19 cellular contexts compared by ENCODE assay signal in genomic region chr19:40622773-40623075, GRCh38. TPM values are rescaled to one million over a fixed set of nuclear protein-coding genes. Genes with fewer than 3 reads are reported as not detected.
DNase-seq lines count a peak whose midpoint lies in the region; ATAC-seq and TF ChIP-seq lines count a peak whose summit lies in the region.
"Had no signal": no experiment of that assay in that cellular context is flagged by ENCODE, and none has a peak within 500 bp of the region (broad histone marks: within the 10 kb centered on the region; RNA-seq: fewer than 3 reads in every experiment).

No MANE protein-coding gene starts in this region.

- H3K36me3 ChIP-seq in endodermal cell (ENCODE audit: control insufficient read depth, insufficient read depth, low read length) (peaks cover 41% of the 10 kb centered on the region), osteoblast (ENCODE audit: insufficient read depth, low read length) (peaks cover 41% of the 10 kb centered on the region), sigmoid colon (peaks cover 0 to 63% (median 2%) of the 10 kb centered on the region in 4 donors)

- TF ChIP-seq CTCF in RWPE1 (conservative IDR thresholded peaks at IDR 0.05; ENCODE audit: low read depth): no peak
- no peak for TF ChIP-seq CTCF in endodermal cell (conservative IDR thresholded peaks at IDR 0.05)
- TF ChIP-seq CTCF in osteoblast (IDR thresholded peaks at IDR 0.05; ENCODE audit: extremely low read depth, low read depth, low read length): no peak
- TF ChIP-seq CTCF in sigmoid colon (IDR thresholded peaks at IDR 0.05): no peak

- H2AFZ ChIP-seq in osteoblast (ENCODE audit: low read length): no peak overlapping the region
- H2AFZ ChIP-seq: GM23338 had no signal

- intact Hi-C loops in sigmoid colon (cut with DNase I): no loop called here

- H3K27ac Mint-ChIP-seq in activated naive CD4-positive, alpha-beta T cell treated with anti-CD3 and anti-CD28 coated beads, Interleukin-2, amount 50 U/mL, for 24 hours: peak overlapping the region; percentile 68
- H3K27ac Mint-ChIP-seq in endodermal cell: peak overlapping the region; percentile 96

- H3K4me2 ChIP-seq in osteoblast (ENCODE audit: insufficient read depth, low read length): no peak overlapping the region
- H3K4me2 ChIP-seq: KMS-11 had no signal

- H3K9me3 ChIP-seq in endodermal cell (ENCODE audit: control insufficient read depth, low read length): no peaks in the 10 kb centered on the region
- H3K9me3 ChIP-seq in osteoblast (ENCODE audit: low read depth, low read length): no peaks in the 10 kb centered on the region
- no peaks in the 10 kb centered on the region for H3K9me3 ChIP-seq in sigmoid colon
- H3K9me3 ChIP-seq: MG63, SJSA1 had no signal

- 92 to 100% methylated on average over 2 to 7 of the region's 7 CpGs for WGBS in endodermal cell (ENCODE audit: insufficient coverage in 1 of 2, insufficient read length in 1 of 2), 2 experiments
- WGBS in sigmoid colon, 2 donors: 92 to 95% methylated on average over 7 of the region's 7 CpGs

- H3K27ac ChIP-seq in RWPE1: peak overlapping the region; percentile 47
- H3K27ac ChIP-seq in endodermal cell (ENCODE audit: low read depth, low read length): no peak overlapping the region
- no peak overlapping the region for H3K27ac ChIP-seq in osteoblast (ENCODE audit: low read depth, low read length)
- peak overlapping the region in 1 of 4 donors; percentile 32 for H3K27ac ChIP-seq in sigmoid colon
- H3K27ac ChIP-seq: C4-2B, HL-60, KMS-11, SJSA1 had no signal

- H3K4me3 Mint-ChIP-seq in activated naive CD4-positive, alpha-beta T cell treated with anti-CD3 and anti-CD28 coated beads, Interleukin-2, amount 50 U/mL, for 24 hours: no peak overlapping the region
- no peak overlapping the region for H3K4me3 Mint-ChIP-seq in endodermal cell

- H3K9me3 Mint-ChIP-seq in activated naive CD4-positive, alpha-beta T cell treated with anti-CD3 and anti-CD28 coated beads, Interleukin-2, amount 50 U/mL, for 24 hours: no peaks in the 10 kb centered on the region
- no peaks in the 10 kb centered on the region for H3K9me3 Mint-ChIP-seq in endodermal cell
- H3K9me3 Mint-ChIP-seq: GM23338 had no signal

- CTCF ChIA-PET in RWPE1 (lab: Yijun Ruan, JAX): interaction anchor here (0.8 kb wide), 1 partner anchor 12 kb away, joined by 5 read pairs; no protein-coding TSS in a partner anchor

- no peak overlapping the region for H3K4me3 ChIP-seq in endodermal cell (ENCODE audit: low read length)
- no peak overlapping the region for H3K4me3 ChIP-seq in osteoblast (ENCODE audit: insufficient read depth, low read length)
- no peak overlapping the region for H3K4me3 ChIP-seq in sigmoid colon
- H3K4me3 ChIP-seq: MG63, SJSA1 had no signal

- H3K79me2 ChIP-seq in osteoblast (ENCODE audit: insufficient read depth, low read length): no peaks in the 10 kb centered on the region

- peaks cover 24% of the 10 kb centered on the region for H3K36me3 Mint-ChIP-seq in activated naive CD4-positive, alpha-beta T cell treated with anti-CD3 and anti-CD28 coated beads, Interleukin-2, amount 50 U/mL, for 24 hours
- H3K36me3 Mint-ChIP-seq in endodermal cell (ENCODE audit: low read depth): peaks cover 65% of the 10 kb centered on the region

- H3K4me1 ChIP-seq in endodermal cell (ENCODE audit: control insufficient read depth, insufficient read depth, low read length) (no peaks in the 10 kb centered on the region), osteoblast (ENCODE audit: insufficient read depth, low read length) (no peaks in the 10 kb centered on the region), sigmoid colon (peaks cover 0 to 4% (median 0%) of the 10 kb centered on the region in 4 donors)

- no peak for TF ChIP-seq POLR2A in sigmoid colon (IDR thresholded peaks at IDR 0.05)

- POLR2A ChIA-PET in RWPE1 (lab: Yijun Ruan, JAX; ENCODE audit: low non-redundant PET): no interaction called here

- no peak overlapping the region for H3K9ac ChIP-seq in endodermal cell (ENCODE audit: extremely low read depth, low read length, poor library complexity, severe bottlenecking)
- H3K9ac ChIP-seq: KMS-11 had no signal

- peaks cover 22% of the 10 kb centered on the region for H3K4me1 Mint-ChIP-seq in activated naive CD4-positive, alpha-beta T cell treated with anti-CD3 and anti-CD28 coated beads, Interleukin-2, amount 50 U/mL, for 24 hours
- peaks cover 18% of the 10 kb centered on the region for H3K4me1 Mint-ChIP-seq in endodermal cell

- H3K27me3 Mint-ChIP-seq in activated naive CD4-positive, alpha-beta T cell treated with anti-CD3 and anti-CD28 coated beads, Interleukin-2, amount 50 U/mL, for 24 hours: no peaks in the 10 kb centered on the region
- H3K27me3 Mint-ChIP-seq in endodermal cell (ENCODE audit: insufficient read depth): no peaks in the 10 kb centered on the region

- no peak for ATAC-seq in GM18873 (IDR thresholded peaks at IDR 0.05; ENCODE audit: low FRiP score, unreplicated experiment)

- DNase-seq in activated naive CD4-positive, alpha-beta T cell treated with anti-CD3 and anti-CD28 coated beads, Interleukin-2, amount 50 U/mL, for 16 hours: no peak
- no peak for DNase-seq in RWPE1 (ENCODE audit: low spot score)
- no peak for DNase-seq in endodermal cell
- DNase-seq in osteoblast (ENCODE audit: insufficient read length, low spot score, missing footprints): peak; percentile 72
- DNase-seq in sigmoid colon: no peak
- no peak for DNase-seq in NCI-H524 treated with DMSO at 0.1 percent for 48 hours (lab: John Stamatoyannopoulos, UW)
- DNase-seq: COR-L47, MG63, NCI-H1105 treated with DMSO at 0.1 percent for 48 hours, NCI-H187 treated with DMSO at 0.1 percent for 48 hours, NCI-H2171 treated with DMSO at 0.1 percent for 48 hours, NCI-H510A had no signal

- H4K20me1 ChIP-seq in osteoblast (ENCODE audit: insufficient read depth, low read length): peaks cover 2% of the 10 kb centered on the region

- no peak for TF ChIP-seq EP300 in sigmoid colon (IDR thresholded peaks at IDR 0.05)

- H3K27me3 ChIP-seq in endodermal cell (ENCODE audit: control insufficient read depth, insufficient read depth, low read length, poor library complexity, severe bottlenecking) (no peaks in the 10 kb centered on the region), osteoblast (ENCODE audit: insufficient read depth, low read length) (no peaks in the 10 kb centered on the region), sigmoid colon (no peaks in the 10 kb centered on the region)
- H3K27me3 ChIP-seq: MG63, SJSA1 had no signal

RNA-seq across cellular contexts. Expression of gene LTBP4, which starts 21.6 kb away (rescaled TPM):
- 100 to 1,000 TPM; 104 to 133 TPM for total RNA-seq in endodermal cell
- polyA plus RNA-seq in endodermal cell (2013, experiment 1 of 2): 219 TPM
- 194 TPM for polyA plus RNA-seq in endodermal cell (2013, experiment 2 of 2)
- total RNA-seq in osteoblast: 13.6 and 16.6 TPM in 2 replicates
- 100 to 1,000 TPM; 107 to 206 (median 176) TPM for total RNA-seq in sigmoid colon
- 100 to 1,000 TPM in 1 of 3 donors, 10 to 100 TPM in 2; 31.9 to 118 (median 41.4) TPM for polyA plus RNA-seq in sigmoid colon

RNA-seq across cellular contexts. Expression of gene SHKBP1, which starts 46.1 kb away (rescaled TPM):
- total RNA-seq in endodermal cell (100 to 1,000 TPM; 110 TPM), osteoblast (16.3 and 18.9 TPM in 2 replicates), sigmoid colon (10 to 100 TPM; 15.9 to 36.3 (median 33.8) TPM)
- 90.9 TPM for polyA plus RNA-seq in endodermal cell (2013, experiment 1 of 2)
- polyA plus RNA-seq in endodermal cell (2013, experiment 2 of 2): 81.4 TPM
- 10 to 100 TPM; 50.2 to 81.0 (median 52.9) TPM for polyA plus RNA-seq in sigmoid colon
